ENCODE assay signal across 8 cellular contexts in genomic region chr19:49665301-49666119, GRCh38. TPM values are rescaled to one million over a fixed set of nuclear protein-coding genes. Genes with fewer than 3 reads are reported as not detected.
DNase-seq lines count a peak whose midpoint lies in the region; ATAC-seq and TF ChIP-seq lines count a peak whose summit lies in the region.

Gene BCL2L12, plus strand, starts transcription at chr19:49665933. Its CDS starts 760 bp downstream, at chr19:49666693.
Gene IRF3, minus strand, starts transcription at chr19:49665857. Its CDS starts 1,019 bp downstream, at chr19:49664838.

- peaks cover 3% of the 10 kb centered on the region for H3K27me3 Mint-ChIP-seq in H9 (ENCODE audit: low read depth)
- no peaks in the 10 kb centered on the region for H3K27me3 Mint-ChIP-seq in stimulated activated naive CD8-positive, alpha-beta T cell treated with anti-CD3 and anti-CD28 coated beads, Interleukin-15, amount 100 ng/mL, for 72 hours

- H3K36me3 ChIP-seq in ES-I3 (ENCODE audit: insufficient read depth, low read length): peaks cover under 1% of the 10 kb centered on the region; the same call in 1 of the 2 replicates
- peaks cover 36% of the 10 kb centered on the region for H3K36me3 ChIP-seq in MG63
- peaks cover 9% of the 10 kb centered on the region for H3K36me3 ChIP-seq in SJCRH30
- H3K36me3 ChIP-seq in neural cell (ENCODE audit: insufficient read depth, low read length): no peaks in the 10 kb centered on the region

- peaks cover 12 to 37% of the 10 kb centered on the region in 2 experiments for H3K4me1 Mint-ChIP-seq in H9
- peaks cover 37% of the 10 kb centered on the region for H3K4me1 Mint-ChIP-seq in stimulated activated naive CD8-positive, alpha-beta T cell treated with anti-CD3 and anti-CD28 coated beads, Interleukin-15, amount 100 ng/mL, for 72 hours

- no peaks in the 10 kb centered on the region for H3K9me3 ChIP-seq in ES-I3 (ENCODE audit: control insufficient read depth, insufficient read depth, low read length)
- no peaks in the 10 kb centered on the region for H3K9me3 ChIP-seq in H9 (ENCODE audit: control insufficient read depth, low read depth, low read length)
- H3K9me3 ChIP-seq in MG63: no peaks in the 10 kb centered on the region
- H3K9me3 ChIP-seq in SJCRH30 (replicated peaks): no peaks in the 10 kb centered on the region
- H3K9me3 ChIP-seq in neural cell (ENCODE audit: low read length): no peaks in the 10 kb centered on the region

- TF ChIP-seq CTCF in H9 (conservative IDR thresholded peaks at IDR 0.05) (no peak), neural cell (IDR thresholded peaks at IDR 0.05; ENCODE audit: poor library complexity, severe bottlenecking) (no peak)

- no peak within 1 kb of the TSS for H2BK20ac ChIP-seq in H9 (ENCODE audit: low read depth, low read length, poor library complexity, severe bottlenecking)

- H3K14ac ChIP-seq in H9 (ENCODE audit: insufficient read depth, low read length): peak within 1 kb of the TSS; percentile 74

- peak within 1 kb of the TSS; percentile 95 for H3K9ac ChIP-seq in ES-I3 (ENCODE audit: low read depth, low read length)
- peak within 1 kb of the TSS; percentile 88 for H3K9ac ChIP-seq in H9 (ENCODE audit: extremely low read depth, insufficient read length, low read length)
- H3K9ac ChIP-seq in neural cell (ENCODE audit: low read length): peak within 1 kb of the TSS; percentile 68

- no peak within 1 kb of the TSS for H4K5ac ChIP-seq in H9 (ENCODE audit: insufficient read length, low read depth, low read length)

- H4K20me1 ChIP-seq in H9 (ENCODE audit: control insufficient read depth, insufficient read depth, insufficient read length) (no peaks in the 10 kb centered on the region), neural cell (ENCODE audit: insufficient read depth) (no peaks in the 10 kb centered on the region)

- H3K9me2 ChIP-seq in neural cell (ENCODE audit: insufficient read depth, low read length): no peaks in the 10 kb centered on the region

- H3K9me3 Mint-ChIP-seq in H9: peaks cover 0 to 1% of the 10 kb centered on the region in 2 experiments; a peak in 3 of 5 replicates
- no peaks in the 10 kb centered on the region for H3K9me3 Mint-ChIP-seq in stimulated activated naive CD8-positive, alpha-beta T cell treated with anti-CD3 and anti-CD28 coated beads, Interleukin-15, amount 100 ng/mL, for 72 hours

- H3K27me3 ChIP-seq in H9 (ENCODE audit: insufficient read depth, low read length) (no peaks in the 10 kb centered on the region), MG63 (no peaks in the 10 kb centered on the region), SJCRH30 (no peaks in the 10 kb centered on the region), neural cell (ENCODE audit: insufficient read depth, low read depth, low read length) (no peaks in the 10 kb centered on the region)

- peak within 1 kb of the TSS; percentile 37 for H3K56ac ChIP-seq in H9 (ENCODE audit: insufficient read length, low read depth, low read length)

- ATAC-seq in stimulated activated naive CD8-positive, alpha-beta T cell treated with anti-CD3 and anti-CD28 coated beads, Interleukin-15, amount 100 ng/mL, for 72 hours: peak; percentile 91

- H3K4me1 ChIP-seq in ES-I3 (ENCODE audit: insufficient read depth, low read length) (no peaks in the 10 kb centered on the region; the same call in 1 of the 2 replicates), H9 (ENCODE audit: insufficient read depth, low read length) (no peaks in the 10 kb centered on the region), SJCRH30 (0 out of 2 replicates have a peak, but pooled peaks cover 3% of the 10 kb centered on the region)

- H3K23ac ChIP-seq in H9 (ENCODE audit: insufficient read length, low read depth, low read length): peak within 1 kb of the TSS; percentile 9

- peaks cover 5% of the 10 kb centered on the region; the same call in 1 of the 2 replicates for H3K79me2 ChIP-seq in H9 (ENCODE audit: insufficient read depth, low read length)
- no peaks in the 10 kb centered on the region for H3K79me2 ChIP-seq in neural cell (replicated peaks; ENCODE audit: insufficient read depth, low read length)

- no peak within 1 kb of the TSS for H4K8ac ChIP-seq in H9 (replicated peaks; ENCODE audit: insufficient read length, low read depth, low read length)

- H3K27ac ChIP-seq in H9 (ENCODE audit: insufficient read length, low read depth, low read length): peak within 1 kb of the TSS; percentile 54
- peak within 1 kb of the TSS; percentile 26; the same call in 1 of the 2 replicates for H3K27ac ChIP-seq in SJCRH30
- H3K27ac ChIP-seq in neural cell (ENCODE audit: low read length): peak within 1 kb of the TSS; percentile 48

- no peak within 1 kb of the TSS for H2BK5ac ChIP-seq in H9 (ENCODE audit: insufficient read length, low read length)

- peaks cover 18% of the 10 kb centered on the region for H3K23me2 ChIP-seq in H9 (ENCODE audit: insufficient read length, low read depth, low read length, poor library complexity, severe bottlenecking)

- TF ChIP-seq RAD21 in neural cell (conservative IDR thresholded peaks at IDR 0.05): no peak

- peak within 1 kb of the TSS; percentile 99 for H3K4me2 ChIP-seq in H9 (ENCODE audit: insufficient read depth, insufficient read length, low read length)
- H3K4me2 ChIP-seq in neural cell (ENCODE audit: low read length): peak within 1 kb of the TSS; percentile 85

- no peak for TF ChIP-seq EP300 in neural cell (conservative IDR thresholded peaks at IDR 0.05; ENCODE audit: poor library complexity, severe bottlenecking)

- no peak within 1 kb of the TSS for H4K91ac ChIP-seq in H9 (ENCODE audit: insufficient read length, low read depth, low read length)

- no peak within 1 kb of the TSS for H2BK120ac ChIP-seq in H9 (ENCODE audit: low read depth, low read length, poor library complexity, severe bottlenecking)

- DNase-seq in H9: peak; percentile 94
- peak; percentile 96 for DNase-seq in MG63
- DNase-seq in SJCRH30: peak; percentile 96 to 97
- peak; percentile 100 for DNase-seq in activated gamma-delta T cell treated with Interleukin-2 at 50 U/mL for 16 hours
- DNase-seq in fibroblast of the conjunctiva (ENCODE audit: low read depth): peak; percentile 94
- peak; percentile 98 for DNase-seq in stimulated activated naive CD8-positive, alpha-beta T cell treated with anti-CD3 and anti-CD28 coated beads, Interleukin-15, amount 100 ng/mL, for 72 hours

- H3K4me3 ChIP-seq in MG63: peak within 1 kb of the TSS; percentile 90
- H3K4me3 ChIP-seq in SJCRH30: peak within 1 kb of the TSS; percentile 70
- peak within 1 kb of the TSS; percentile 77 for H3K4me3 ChIP-seq in neural cell (ENCODE audit: low read length)

- no peak within 1 kb of the TSS for H2AK5ac ChIP-seq in H9 (ENCODE audit: insufficient read length, low read length)

- peak within 1 kb of the TSS; percentile 99 to 100 for H3K4me3 Mint-ChIP-seq in H9
- peak within 1 kb of the TSS; percentile 91 to 97 for H3K4me3 Mint-ChIP-seq in stimulated activated naive CD8-positive, alpha-beta T cell treated with anti-CD3 and anti-CD28 coated beads, Interleukin-15, amount 100 ng/mL, for 72 hours

- WGBS in H9 (ENCODE audit: extremely low coverage, insufficient read length, low lambda C conversion rate): no CpG with 5 or more reads among the region's 52 CpGs

- no peak within 1 kb of the TSS for H2BK15ac ChIP-seq in H9 (ENCODE audit: low read depth, low read length)

- no peak within 1 kb of the TSS for H2AFZ ChIP-seq in H9 (ENCODE audit: low read length)
- H2AFZ ChIP-seq in neural cell (ENCODE audit: low read depth, low read length): peak within 1 kb of the TSS; percentile 56

- no peak within 1 kb of the TSS for H3T11ph ChIP-seq in H9 (ENCODE audit: low read length)

- H2BK12ac ChIP-seq in H9 (ENCODE audit: insufficient read length, low read depth, low read length): no peak within 1 kb of the TSS

- H3K18ac ChIP-seq in H9 (ENCODE audit: insufficient read length, low read depth, low read length): peak within 1 kb of the TSS; percentile 56

- no peaks in the 10 kb centered on the region for H3F3A ChIP-seq in neural cell (ENCODE audit: insufficient read depth, low read length, poor library complexity, severe bottlenecking)

- peak within 1 kb of the TSS; percentile 96 to 99 (median 96) for H3K27ac Mint-ChIP-seq in H9
- peak within 1 kb of the TSS; percentile 94 to 97 for H3K27ac Mint-ChIP-seq in stimulated activated naive CD8-positive, alpha-beta T cell treated with anti-CD3 and anti-CD28 coated beads, Interleukin-15, amount 100 ng/mL, for 72 hours

- no peak within 1 kb of the TSS; the same call in 1 of the 2 replicates for H3K4ac ChIP-seq in H9 (ENCODE audit: low read depth, low read length)

- H3K36me3 Mint-ChIP-seq in H9 (ENCODE audit: insufficient read depth in 1 of 3, low read depth in 3 of 3): peaks cover 35 to 59% (median 56%) of the 10 kb centered on the region in 3 experiments; a peak in 6 of 7 replicates

- peaks cover 11% of the 10 kb centered on the region for H3K79me1 ChIP-seq in H9 (ENCODE audit: insufficient read depth, low read depth, low read length, poor library complexity, severe bottlenecking)

TF ChIP-seq in neural cell, 6 proteins besides CTCF, POLR2A, EP300 and RAD21:
- TF ChIP-seq MXI1 (conservative IDR thresholded peaks at IDR 0.05; ENCODE audit: poor library complexity, severe bottlenecking) (peak; percentile 62), POLR2AphosphoS5 (IDR thresholded peaks at IDR 0.05) (no peak), TAF1 (IDR thresholded peaks at IDR 0.05; ENCODE audit: low read depth) (peak; percentile 43)

RNA-seq across cellular contexts. Expression of gene BCL2L12, which starts in this region (rescaled TPM):
- 145 and 154 TPM in 2 replicates for total RNA-seq in H9 (2021)
- total RNA-seq in MG63 (2014; rRNA removed; shearing (Covaris generic); ENCODE audit: low replicate concordance): 3.0 TPM in 1 of 2 replicates, not detected in the other
- 45.2 and 61.7 TPM in 2 replicates for total RNA-seq in SJCRH30 (2014; rRNA removed; shearing (Covaris generic))
- polyA plus RNA-seq in neural cell: 1.1 TPM in 1 of 2 replicates, not detected in the other
- polyA minus RNA-seq in neural cell: not detected in 2 replicates

RNA-seq across cellular contexts. Expression of gene IRF3, which starts in this region (rescaled TPM):
- total RNA-seq in H9 (2021): 185 and 205 TPM in 2 replicates
- 64.1 and 104 TPM in 2 replicates for total RNA-seq in MG63 (2014; rRNA removed; shearing (Covaris generic); ENCODE audit: low replicate concordance)
- total RNA-seq in SJCRH30 (2014; rRNA removed; shearing (Covaris generic)): 35.1 and 38.6 TPM in 2 replicates
- 31.3 and 39.4 TPM in 2 replicates for polyA plus RNA-seq in neural cell
- polyA minus RNA-seq in neural cell: 16.6 TPM in 2 replicates

Comparison
In these comparisons a context has a peak if more than half of its experiments do, and no peak if none do; other contexts are left out.
1. Peak in every context shown above with its lines: DNase-seq, ATAC-seq, H3K4me3 ChIP-seq and H3K27ac ChIP-seq.
2. RNA of gene BCL2L12 (total RNA-seq): 145 to 154 TPM in H9 and 45.2 to 61.7 TPM in SJCRH30; 3.0 TPM in MG63; every median in the first group is over 10 times any median in the second.